In genomic region chr3:65042675-65043074, GRCh38 we compare ENCODE assay signal across 34 cellular contexts.
"Had no signal": no experiment of that assay in that cellular context is flagged by ENCODE, and none has a peak within 500 bp of the region (broad histone marks: within the 10 kb centered on the region; RNA-seq: fewer than 3 reads in every experiment).

No MANE protein-coding gene starts in this region.

- ATAC-seq: activated CD8-positive, alpha-beta T cell treated with anti-CD3 and anti-CD28 coated beads for 36 hours; activated naive CD4-positive, alpha-beta T cell treated with anti-CD3 and anti-CD28 coated beads, Interleukin-2, amount 50 U/mL, for 72 hours; activated T-cell treated with anti-CD3 and anti-CD28 coated beads, Interleukin-2, amount 50 U/mL, for 72 hours; activated T-helper 17 cell treated with anti-CD3 and anti-CD28 coated beads, Interleukin-2, amount 50 U/mL, for 72 hours; PC-3 had no signal

- H3K4me3 ChIP-seq: adrenal gland, Peyer's patch, SJSA1 had no signal

- H3K36me3 ChIP-seq: adrenal gland, Peyer's patch, SJSA1, WERI-Rb-1 had no signal

- H3K4me2 ChIP-seq: KMS-11 had no signal

- DNase-seq: activated CD4-positive, alpha-beta T cell treated with anti-CD3 and anti-CD28 coated beads, Interleukin-2, amount 10 ng/mL, durations not matched to agents 24 days and 14 days; activated CD4-positive, alpha-beta T cell treated with anti-CD3 and anti-CD28 coated beads, Interleukin-2, amount 50 U/mL, for 4 hours; activated CD4-positive, CD25-positive, alpha-beta regulatory T cell; activated CD8-positive, alpha-beta T cell treated with anti-CD3 and anti-CD28 coated beads for 36 hours; activated effector memory CD4-positive, alpha-beta T cell treated with anti-CD3 and anti-CD28 coated beads, Interleukin-2, amount 50 U/mL, for 16 hours; activated naive CD4-positive, alpha-beta T cell treated with Interleukin-2 at 50 U/mL for 16 hours; activated T-cell treated with anti-CD3 and anti-CD28 coated beads, Interleukin-2, amount 50 U/mL, for 1 hour; activated T-cell treated with anti-CD3 and anti-CD28 coated beads, Interleukin-2, amount 50 U/mL, for 72 hours; adrenal gland; anterior cingulate cortex; caudate nucleus; cerebellar nuclear complex; MM.1S; MV-4-11; NCI-H1092; NCI-H1436 treated with DMSO at 0.1 percent for 48 hours; NCI-H1694 treated with DMSO at 0.1 percent for 48 hours; NCI-H2029; NCI-H2171 treated with DMSO at 0.1 percent for 48 hours; NCI-H510A; NCI-H526; NCI-H748 treated with DMSO at 0.1 percent for 48 hours; NK-92 treated with Interleukin-12 subunit alpha and Interleukin-12 subunit beta, amount 100 ng/mL, for 24 hours; PC-3; Peyer's patch; RPMI8226; SHP77 treated with DMSO at 0.1 percent for 48 hours; T1000; WERI-Rb-1 had no signal

- FAIRE-seq: bronchial epithelial cell had no signal

- H3K27me3 ChIP-seq: adrenal gland, Peyer's patch, SJSA1 had no signal

- H3K4me1 ChIP-seq: Peyer's patch had no signal

- H3K9me3 ChIP-seq: adrenal gland, Peyer's patch, SJSA1 had no signal

- H3K27ac ChIP-seq: adrenal gland, KMS-11, Peyer's patch, SJSA1, WERI-Rb-1 had no signal

- H3K9ac ChIP-seq: KMS-11 had no signal
